In genomic region chr13:75639426-75639825, GRCh38 we compare ENCODE assay signal across 24 cellular contexts. TPM values are rescaled to one million over a fixed set of nuclear protein-coding genes. Genes with fewer than 3 reads are reported as not detected.
A peak's percentile ranks its signal among the peaks of the same experiment; 100 is the strongest.
DNase-seq lines count a peak whose midpoint lies in the region; TF ChIP-seq lines count a peak whose summit lies in the region.
"Had no signal": no experiment of that assay in that cellular context is flagged by ENCODE, and none has a peak within 500 bp of the region (broad histone marks: within the 10 kb centered on the region; RNA-seq: fewer than 3 reads in every experiment).

No MANE protein-coding gene starts in this region.

- H3K27me3 ChIP-seq in MG63 = no peaks in the 10 kb centered on the region
- no peaks in the 10 kb centered on the region for H3K27me3 ChIP-seq in brain microvascular endothelial cell (replicated peaks)
- H3K27me3 ChIP-seq in skeletal muscle satellite cell (ENCODE audit: control insufficient read depth, insufficient read depth, low read length) = no peaks in the 10 kb centered on the region
- H3K27me3 ChIP-seq: testis had no signal

- peak overlapping the region; percentile 85 for H3K4me2 ChIP-seq in skeletal muscle satellite cell (ENCODE audit: low read length)

- peak overlapping the region; percentile 93 for H3K9ac ChIP-seq in skeletal muscle satellite cell (ENCODE audit: low read depth, low read length)

- no peak overlapping the region for H3K27ac ChIP-seq in brain microvascular endothelial cell
- no peak overlapping the region for H3K27ac ChIP-seq in substantia nigra (ENCODE audit: low read depth, low read length, poor library complexity, severe bottlenecking)
- H3K27ac ChIP-seq: gastrocnemius medialis, hepatocyte, testis, VCaP had no signal

- DNase-seq in GM10266 (ENCODE audit: extremely low spot score) = peak; percentile 49
- DNase-seq in MG63 = no peak
- no peak for DNase-seq in brain microvascular endothelial cell
- no peak for DNase-seq in AG08395 (ENCODE audit: low spot score)
- no peak for DNase-seq in substantia nigra (lab: John Stamatoyannopoulos, UW)
- no peak for DNase-seq in G401 (ENCODE audit: low spot score)
- DNase-seq: activated CD4-positive, alpha-beta T cell treated with anti-CD3 and anti-CD28 coated beads, Interleukin-2, amount 50 U/mL, for 4 hours; DMS53; effector CD8-positive, alpha-beta T cell; erythroblast; gastrocnemius medialis; GF-D8; immature natural killer cell; naive thymus-derived CD4-positive, alpha-beta T cell; NCI-H1105 treated with DMSO at 0.1 percent for 48 hours; NCI-H2029; NCI-H69; nucleus accumbens; stimulated activated CD4-positive, alpha-beta T cell treated with anti-CD3 and anti-CD28 coated beads, Interleukin-2, amount 100 ng/mL, for 48 hours; stimulated activated naive B cell treated with anti-CD40 and anti-IgM and Interleukin-4, amounts not matched to agents 10 μg/mL and 1 μg/mL and 100 μg/mL, for 72 hours; testis had no signal

- H3K36me3 ChIP-seq in MG63 = peaks cover 65% of the 10 kb centered on the region
- peaks cover 12% of the 10 kb centered on the region for H3K36me3 ChIP-seq in brain microvascular endothelial cell (replicated peaks)
- H3K36me3 ChIP-seq in skeletal muscle satellite cell (ENCODE audit: insufficient read depth, low read length) = peaks cover 48% of the 10 kb centered on the region
- H3K36me3 ChIP-seq: gastrocnemius medialis had no signal

- in situ Hi-C loops in brain microvascular endothelial cell (cut with HindIII; ENCODE audit: low pct_ligation_motif_present, low sequenced_read_pairs) (no loop called here), G401 (cut with HindIII; ENCODE audit: low sequenced_read_pairs) (no loop called here)

- TF ChIP-seq CTCF in GM10266 (IDR thresholded peaks at IDR 0.05; ENCODE audit: control insufficient read depth, insufficient read depth, low read depth, missing control alignments) (no peak), brain microvascular endothelial cell (IDR thresholded peaks at IDR 0.05; ENCODE audit: low read depth, low read length, missing control alignments) (no peak)

- H3K4me3 ChIP-seq in MG63 = peak overlapping the region; percentile 73
- peak overlapping the region; percentile 96 for H3K4me3 ChIP-seq in brain microvascular endothelial cell (ENCODE audit: low read depth, low read length)
- H3K4me3 ChIP-seq in skeletal muscle satellite cell (ENCODE audit: low read length) = peak overlapping the region; percentile 97
- H3K4me3 ChIP-seq: gastrocnemius medialis, hepatocyte, testis had no signal

- H3K4me1 ChIP-seq in skeletal muscle satellite cell (ENCODE audit: control insufficient read depth, insufficient read depth, low read length) = peaks cover 40% of the 10 kb centered on the region
- H3K4me1 ChIP-seq: testis had no signal

- no peaks in the 10 kb centered on the region for H3K9me3 ChIP-seq in MG63
- no peaks in the 10 kb centered on the region for H3K9me3 ChIP-seq in skeletal muscle satellite cell (replicated peaks; ENCODE audit: low read length)
- H3K9me3 ChIP-seq: gastrocnemius medialis, testis had no signal

RNA-seq across cellular contexts. Expression of gene LMO7, which starts 3.3 kb away (rescaled TPM):
- total RNA-seq in MG63 (2014; rRNA removed; shearing (Covaris generic); ENCODE audit: low replicate concordance) = 100 and 193 TPM in 2 replicates
- total RNA-seq in skeletal muscle satellite cell (2012; rRNA removed) = 24.6 and 61.4 TPM in 2 replicates
- total RNA-seq in G401 (2014; rRNA removed; shearing (Covaris generic)) = 2.1 and 7.7 TPM in 2 replicates

Comparison
In these comparisons a context has a peak if more than half of its experiments do, and no peak if none do; other contexts are left out.
1. RNA of gene LMO7, which starts 3.3 kb away (total RNA-seq): 100 to 193 TPM in MG63; 2.1 to 7.7 TPM in G401; every median in the first group is over 10 times any median in the second.
2. Peak in every context shown above with its lines, with median percentiles within 50 percentile points of each other: H3K4me3 ChIP-seq.